ENCODE assay signal across 6 cellular contexts in the genomic region with DNA sequence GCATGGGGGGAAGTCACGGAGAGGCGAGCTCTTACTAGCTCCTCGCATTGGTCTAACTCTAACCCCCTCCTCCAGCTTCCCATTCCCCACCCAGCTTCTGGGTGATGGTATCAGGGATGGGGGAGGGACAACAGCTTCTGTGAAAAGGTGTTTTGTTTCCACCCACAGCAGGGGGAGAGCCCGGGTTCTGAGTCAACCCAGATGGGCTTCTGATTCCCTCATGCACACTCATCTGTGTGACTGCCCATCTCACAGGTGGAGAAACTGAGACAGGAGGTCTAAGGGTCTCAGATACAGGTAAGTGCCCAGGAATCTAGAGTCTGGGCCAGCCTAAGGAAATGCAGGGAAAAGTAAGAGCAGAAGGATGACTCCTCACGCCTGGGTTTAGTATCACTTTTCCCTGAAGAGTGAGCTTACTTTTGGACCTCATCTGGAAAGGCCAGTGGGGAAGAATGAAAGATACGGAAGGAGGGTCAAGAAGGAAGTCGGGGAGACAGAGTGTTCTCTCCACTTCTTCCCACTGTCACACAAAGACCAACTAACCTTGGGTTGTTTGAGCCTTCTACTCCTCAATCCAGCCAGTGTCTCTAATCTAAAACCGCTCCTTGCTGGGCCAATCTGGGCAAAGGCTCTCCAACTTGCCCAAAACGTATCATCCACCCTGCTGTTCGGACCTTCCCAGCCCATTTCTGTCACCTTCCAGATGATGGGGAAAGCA. TPM values are rescaled to one million over a fixed set of nuclear protein-coding genes. Genes with fewer than 3 reads are reported as not detected.
A peak's percentile ranks its signal among the peaks of the same experiment; 100 is the strongest.
DNase-seq lines count a peak whose midpoint lies in the region; ATAC-seq and TF ChIP-seq lines count a peak whose summit lies in the region.

No MANE protein-coding gene starts in this region.

- no peaks in the 10 kb centered on the region for H3K9me3 ChIP-seq in iPS-20b (ENCODE audit: insufficient read depth, low read depth, low read length)
- H3K9me3 ChIP-seq in tibial nerve = no peaks in the 10 kb centered on the region

- H3K9me3 Mint-ChIP-seq in activated CD4-positive, alpha-beta memory T cell treated with anti-CD3 and anti-CD28 coated beads, Interleukin-2, amount 10 ng/mL, durations not matched to agents 7 days and 5 days = no peaks in the 10 kb centered on the region
- no peaks in the 10 kb centered on the region for H3K9me3 Mint-ChIP-seq in activated CD4-positive, alpha-beta memory T cell treated with anti-CD3 and anti-CD28 coated beads for 36 hours

- H3K36me3 ChIP-seq in iPS-20b (ENCODE audit: insufficient read depth, low read depth, low read length) = peaks cover 16% of the 10 kb centered on the region
- peaks cover 0 to 18% (median 0%) of the 10 kb centered on the region in 3 donors for H3K36me3 ChIP-seq in tibial nerve

- H3K4me1 ChIP-seq in iPS-20b (ENCODE audit: insufficient read depth, low read length) (peaks cover 21% of the 10 kb centered on the region), tibial nerve (peaks cover 0 to 78% (median 39%) of the 10 kb centered on the region in 4 donors)

- peak overlapping the region; percentile 37 for H3K4me3 Mint-ChIP-seq in activated CD4-positive, alpha-beta memory T cell treated with anti-CD3 and anti-CD28 coated beads, Interleukin-2, amount 10 ng/mL, durations not matched to agents 7 days and 5 days
- no peak overlapping the region for H3K4me3 Mint-ChIP-seq in activated CD4-positive, alpha-beta memory T cell treated with anti-CD3 and anti-CD28 coated beads for 36 hours

- H3K4me1 Mint-ChIP-seq in activated CD4-positive, alpha-beta memory T cell treated with anti-CD3 and anti-CD28 coated beads, Interleukin-2, amount 10 ng/mL, durations not matched to agents 7 days and 5 days = peaks cover 56% of the 10 kb centered on the region
- peaks cover 28% of the 10 kb centered on the region for H3K4me1 Mint-ChIP-seq in activated CD4-positive, alpha-beta memory T cell treated with anti-CD3 and anti-CD28 coated beads for 36 hours (ENCODE audit: low read depth)

- H3K27me3 ChIP-seq in iPS-20b (ENCODE audit: insufficient read depth, low read length) (peaks cover 17% of the 10 kb centered on the region; the same call in 1 of the 2 replicates), tibial nerve (no peaks in the 10 kb centered on the region)

- CTCF ChIA-PET in activated CD4-positive, alpha-beta memory T cell treated with anti-CD3 and anti-CD28 coated beads, Interleukin-2, amount 10 ng/mL, durations not matched to agents 7 days and 5 days (lab: Charles Lee) = interaction anchor here (1.8 kb wide), 1 partner anchor 44 kb away, joined by 10 read pairs; no protein-coding TSS in a partner anchor
- CTCF ChIA-PET in activated CD4-positive, alpha-beta memory T cell treated with anti-CD3 and anti-CD28 coated beads for 36 hours (lab: Charles Lee) = interaction anchor here (0.6 to 1.6 kb wide), 3 partner anchors 44 to 65 kb away, joined by 3 to 4 read pairs (median 3); no protein-coding TSS in a partner anchor

- TF ChIP-seq POLR2A in tibial nerve (IDR thresholded peaks at IDR 0.05) = no peak
- TF ChIP-seq POLR2A in GM18505 (IDR thresholded peaks at IDR 0.05; ENCODE audit: borderline replicate concordance, extremely low read depth, insufficient read depth, insufficient read length) = no peak

- POLR2A ChIA-PET in activated CD4-positive, alpha-beta memory T cell treated with anti-CD3 and anti-CD28 coated beads, Interleukin-2, amount 10 ng/mL, durations not matched to agents 7 days and 5 days (lab: Charles Lee) = interaction anchor here (1.6 to 5.8 kb wide), 3 partner anchors 12 to 158 kb away, joined by 3 to 56 read pairs (median 5); a partner anchor contains a TSS
- POLR2A ChIA-PET in activated CD4-positive, alpha-beta memory T cell treated with anti-CD3 and anti-CD28 coated beads for 36 hours (lab: Charles Lee) = no interaction called here

- ATAC-seq in GM18505 (IDR thresholded peaks at IDR 0.05; ENCODE audit: unreplicated experiment) = no peak

- no peak overlapping the region for H3K27ac Mint-ChIP-seq in activated CD4-positive, alpha-beta memory T cell treated with anti-CD3 and anti-CD28 coated beads, Interleukin-2, amount 10 ng/mL, durations not matched to agents 7 days and 5 days
- H3K27ac Mint-ChIP-seq in activated CD4-positive, alpha-beta memory T cell treated with anti-CD3 and anti-CD28 coated beads for 36 hours = no peak overlapping the region

- 65 to 69% methylated on average over 10 of the region's 10 CpGs for WGBS in tibial nerve, 2 donors

- H3K9ac ChIP-seq in iPS-20b (ENCODE audit: low read depth, low read length) = peak overlapping the region; percentile 78; the same call in 1 of the 2 replicates

- no peak overlapping the region for H3K27ac ChIP-seq in iPS-20b (ENCODE audit: low read length)
- peak overlapping the region; percentile 34 to 100 (median 98) for H3K27ac ChIP-seq in tibial nerve

- intact Hi-C loops in activated CD4-positive, alpha-beta memory T cell treated with anti-CD3 and anti-CD28 coated beads for 36 hours (cut with micrococcal nuclease) = loop anchor here (10.0 kb wide), 1 partner anchor 551 kb away; no protein-coding TSS in a partner anchor

- H3K27me3 Mint-ChIP-seq in activated CD4-positive, alpha-beta memory T cell treated with anti-CD3 and anti-CD28 coated beads, Interleukin-2, amount 10 ng/mL, durations not matched to agents 7 days and 5 days = peaks cover 8% of the 10 kb centered on the region
- H3K27me3 Mint-ChIP-seq in activated CD4-positive, alpha-beta memory T cell treated with anti-CD3 and anti-CD28 coated beads for 36 hours = peaks cover 1% of the 10 kb centered on the region

- no peak overlapping the region; the same call in 1 of the 2 replicates for H3K4me3 ChIP-seq in iPS-20b (ENCODE audit: low read length)
- peak overlapping the region in 2 of 4 donors; percentile 80 to 85 for H3K4me3 ChIP-seq in tibial nerve

- peaks cover 39% of the 10 kb centered on the region for H3K36me3 Mint-ChIP-seq in activated CD4-positive, alpha-beta memory T cell treated with anti-CD3 and anti-CD28 coated beads, Interleukin-2, amount 10 ng/mL, durations not matched to agents 7 days and 5 days (ENCODE audit: low read depth)
- H3K36me3 Mint-ChIP-seq in activated CD4-positive, alpha-beta memory T cell treated with anti-CD3 and anti-CD28 coated beads for 36 hours = peaks cover 1% of the 10 kb centered on the region

- no peak for TF ChIP-seq EP300 in tibial nerve (IDR thresholded peaks at IDR 0.05)

- DNase-seq in activated CD4-positive, alpha-beta memory T cell treated with anti-CD3 and anti-CD28 coated beads, Interleukin-2, amount 10 ng/mL, durations not matched to agents 7 days and 5 days = no peak
- DNase-seq in activated CD4-positive, alpha-beta memory T cell treated with anti-CD3 and anti-CD28 coated beads for 36 hours = no peak
- DNase-seq in tibial nerve (ENCODE audit: low spot score in 2 of 2) = no peak
- DNase-seq in DMS53 treated with DMSO at 0.1 percent for 48 hours (lab: John Stamatoyannopoulos, UW; ENCODE audit: unreplicated experiment) = no peak

- TF ChIP-seq CTCF in tibial nerve (IDR thresholded peaks at IDR 0.05) = no peak

RNA-seq across cellular contexts. Expression of a gene that starts 3.1 kb away (rescaled TPM):
- under 1 TPM; 0.65 to 0.75 TPM for total RNA-seq in activated CD4-positive, alpha-beta memory T cell treated with anti-CD3 and anti-CD28 coated beads, Interleukin-2, amount 10 ng/mL, durations not matched to agents 7 days and 5 days
- under 1 TPM; 0.85 to 0.86 TPM for total RNA-seq in activated CD4-positive, alpha-beta memory T cell treated with anti-CD3 and anti-CD28 coated beads for 36 hours
- total RNA-seq in tibial nerve = 10 to 100 TPM in 3 of 4 donors, 1 to 10 TPM in 1; 7.5 to 11.8 (median 11.1) TPM

RNA-seq across cellular contexts. Expression of a gene that starts 11.2 kb away (rescaled TPM):
- total RNA-seq in activated CD4-positive, alpha-beta memory T cell treated with anti-CD3 and anti-CD28 coated beads, Interleukin-2, amount 10 ng/mL, durations not matched to agents 7 days and 5 days = 10 to 100 TPM; 33.3 to 35.1 TPM
- 1 to 10 TPM; 6.3 to 7.3 TPM for total RNA-seq in activated CD4-positive, alpha-beta memory T cell treated with anti-CD3 and anti-CD28 coated beads for 36 hours
- 100 to 1,000 TPM in 2 of 4 donors, 10 to 100 TPM in 2; 54.4 to 111 (median 92.0) TPM for total RNA-seq in tibial nerve

RNA-seq across cellular contexts. Expression of a gene that starts 28.7 kb away (rescaled TPM):
- 100 to 1,000 TPM; 264 to 267 TPM for total RNA-seq in activated CD4-positive, alpha-beta memory T cell treated with anti-CD3 and anti-CD28 coated beads, Interleukin-2, amount 10 ng/mL, durations not matched to agents 7 days and 5 days
- total RNA-seq in activated CD4-positive, alpha-beta memory T cell treated with anti-CD3 and anti-CD28 coated beads for 36 hours = 100 to 1,000 TPM; 370 to 378 TPM
- 100 to 1,000 TPM; 176 to 235 (median 194) TPM for total RNA-seq in tibial nerve

RNA-seq across cellular contexts. Expression of a gene that starts 29.4 kb away (rescaled TPM):
- under 1 TPM; 0.23 to 0.55 TPM for total RNA-seq in activated CD4-positive, alpha-beta memory T cell treated with anti-CD3 and anti-CD28 coated beads, Interleukin-2, amount 10 ng/mL, durations not matched to agents 7 days and 5 days
- not detected for total RNA-seq in activated CD4-positive, alpha-beta memory T cell treated with anti-CD3 and anti-CD28 coated beads for 36 hours
- 10 to 100 TPM in 2 of 4 donors, 1 to 10 TPM in 2; 6.1 to 21.3 (median 11.4) TPM for total RNA-seq in tibial nerve

RNA-seq across cellular contexts. Expression of a gene that starts 48.5 kb away (rescaled TPM):
- total RNA-seq in activated CD4-positive, alpha-beta memory T cell treated with anti-CD3 and anti-CD28 coated beads, Interleukin-2, amount 10 ng/mL, durations not matched to agents 7 days and 5 days = not detected
- under 1 TPM in 1 of 2 experiments, not detected in 1; 0.29 TPM for total RNA-seq in activated CD4-positive, alpha-beta memory T cell treated with anti-CD3 and anti-CD28 coated beads for 36 hours
- 1,000 to 10,000 TPM in 1 of 4 donors, 100 to 1,000 TPM in 3; 720 to 2,221 (median 908) TPM for total RNA-seq in tibial nerve

Comparison
In these comparisons a context has a peak if more than half of its experiments do, and no peak if none do; other contexts are left out.
1. RNA of a gene that starts 11.2 kb away (total RNA-seq): 54.4 to 111 TPM in tibial nerve and 33.3 to 35.1 TPM in activated CD4-positive, alpha-beta memory T cell treated with anti-CD3 and anti-CD28 coated beads, Interleukin-2, amount 10 ng/mL, durations not matched to agents 7 days and 5 days; 6.3 to 7.3 TPM in activated CD4-positive, alpha-beta memory T cell treated with anti-CD3 and anti-CD28 coated beads for 36 hours; every median in the first group is over 4 times any median in the second.
2. RNA of a gene that starts 3.1 kb away (total RNA-seq): 7.5 to 11.8 TPM in tibial nerve; 0.85 to 0.86 TPM in activated CD4-positive, alpha-beta memory T cell treated with anti-CD3 and anti-CD28 coated beads for 36 hours and 0.65 to 0.75 TPM in activated CD4-positive, alpha-beta memory T cell treated with anti-CD3 and anti-CD28 coated beads, Interleukin-2, amount 10 ng/mL, durations not matched to agents 7 days and 5 days; every median in the first group is over 4 times any median in the second.